9 cellular contexts compared by ENCODE assay signal in genomic region chr7:156156734-156157408, GRCh38.
DNase-seq lines count a peak whose midpoint lies in the region; FAIRE-seq and TF ChIP-seq lines count a peak whose summit lies in the region.
"Had no signal": no experiment of that assay in that cellular context is flagged by ENCODE, and none has a peak within 500 bp of the region (broad histone marks: within the 10 kb centered on the region; RNA-seq: fewer than 3 reads in every experiment).

No MANE protein-coding gene starts in this region.

- H3K4me3 Mint-ChIP-seq in nephron progenitor cell: no peak overlapping the region
- no peak overlapping the region for H3K4me3 Mint-ChIP-seq in immature natural killer cell

- no peak overlapping the region for H3K27ac ChIP-seq in KMS-11
- H3K27ac ChIP-seq: VCaP had no signal

- H3K4me1 Mint-ChIP-seq in nephron progenitor cell: peaks cover 16% of the 10 kb centered on the region
- H3K4me1 Mint-ChIP-seq in immature natural killer cell: no peaks in the 10 kb centered on the region

- peaks cover 7% of the 10 kb centered on the region for H3K27me3 Mint-ChIP-seq in nephron progenitor cell (ENCODE audit: low read depth, poor library complexity)
- H3K27me3 Mint-ChIP-seq in immature natural killer cell (ENCODE audit: low read depth in 3 of 3): peaks cover 0 to 4% (median 3%) of the 10 kb centered on the region in 3 donors

- H3K36me3 Mint-ChIP-seq in nephron progenitor cell (ENCODE audit: low read depth): no peaks in the 10 kb centered on the region
- no peaks in the 10 kb centered on the region for H3K36me3 Mint-ChIP-seq in immature natural killer cell

- FAIRE-seq in D721Med (lab: Jason Lieb, UNC): no peak

- peak overlapping the region; percentile 90 for H3K27ac Mint-ChIP-seq in nephron progenitor cell
- no peak overlapping the region for H3K27ac Mint-ChIP-seq in immature natural killer cell

- H3K79me2 ChIP-seq in KMS-11 (ENCODE audit: insufficient read depth, low read depth): no peaks in the 10 kb centered on the region

- H3K9ac ChIP-seq in KMS-11: no peak overlapping the region

- H3K9me3 Mint-ChIP-seq in nephron progenitor cell (peaks cover 13% of the 10 kb centered on the region), immature natural killer cell (peaks cover 0 to 5% (median 0%) of the 10 kb centered on the region in 6 donors)

- in situ Hi-C loops in astrocyte of the spinal cord (cut with HindIII; ENCODE audit: low sequenced_read_pairs): no loop called here

- no peaks in the 10 kb centered on the region for H4K20me1 ChIP-seq in KMS-11 (ENCODE audit: insufficient read depth)

- no peak overlapping the region for H2AFZ ChIP-seq in KMS-11 (ENCODE audit: low read depth)

- no peaks in the 10 kb centered on the region for H3K36me3 ChIP-seq in KMS-11 (ENCODE audit: insufficient read depth)

- TF ChIP-seq CTCF in D721Med (IDR thresholded peaks at IDR 0.05; ENCODE audit: insufficient read depth, missing control alignments): peak; percentile 15
- TF ChIP-seq CTCF in KMS-11 (conservative IDR thresholded peaks at IDR 0.05; ENCODE audit: low read depth, low read length): 0 out of 2 replicates have a peak, but pooled peaks have one; percentile 31
- TF ChIP-seq CTCF in astrocyte of the spinal cord (IDR thresholded peaks at IDR 0.05; ENCODE audit: low read depth, low read length): no peak
- peak; percentile 45 for TF ChIP-seq CTCF in nephron progenitor cell (IDR thresholded peaks at IDR 0.05)

- no peaks in the 10 kb centered on the region for H3K4me1 ChIP-seq in KMS-11 (ENCODE audit: low read depth, poor library complexity, severe bottlenecking)

- H3K4me3 ChIP-seq in KMS-11 (IDR thresholded peaks at IDR 0.05; ENCODE audit: insufficient read depth, low read depth, low read length) (no peak overlapping the region), astrocyte of the spinal cord (ENCODE audit: low read depth, low read length) (no peak overlapping the region)

- H3K4me2 ChIP-seq in KMS-11: no peak overlapping the region

- no peaks in the 10 kb centered on the region for H3K27me3 ChIP-seq in KMS-11 (ENCODE audit: insufficient read depth, low read depth)

- DNase-seq in D721Med (ENCODE audit: insufficient read length, low spot score) (no peak), astrocyte of the spinal cord (ENCODE audit: low read depth, low spot score) (peak; percentile 20), nephron progenitor cell (peak; percentile 58), inferior parietal cortex (ENCODE audit: extremely low spot score) (no peak), middle frontal gyrus (ENCODE audit: extremely low spot score, low spot score) (no peak), immature natural killer cell (no peak), KG1 (lab: John Stamatoyannopoulos, UW) (no peak)

Comparison
In these comparisons a context has a peak if more than half of its experiments do, and no peak if none do; other contexts are left out.
1. DNase-seq: peak in astrocyte of the spinal cord (single experiment) and nephron progenitor cell (single experiment); none in D721Med (single experiment), inferior parietal cortex (single experiment), middle frontal gyrus (single experiment), immature natural killer cell (0 of 3) and KG1 (single experiment).